ENCODE assay signal across 13 cellular contexts in genomic region chr9:95077053-95077765, GRCh38.
DNase-seq lines count a peak whose midpoint lies in the region; ATAC-seq and TF ChIP-seq lines count a peak whose summit lies in the region.
"Had no signal": no experiment of that assay in that cellular context is flagged by ENCODE, and none has a peak within 500 bp of the region (broad histone marks: within the 10 kb centered on the region; RNA-seq: fewer than 3 reads in every experiment).

No MANE protein-coding gene starts in this region.

- no peaks in the 10 kb centered on the region for H3K36me3 Mint-ChIP-seq in activated CD8-positive, alpha-beta T cell treated with anti-CD3 and anti-CD28 coated beads for 36 hours (ENCODE audit: low read depth)
- H3K36me3 Mint-ChIP-seq in T-helper 2 cell treated with Interferon-gamma antibody and Interleukin-4, amounts not matched to agents 5 μg/mL and 100 μg/mL, for 36 hours (ENCODE audit: low read depth) = no peaks in the 10 kb centered on the region
- H3K36me3 Mint-ChIP-seq: activated naive CD8-positive, alpha-beta T cell treated with anti-CD3 and anti-CD28 coated beads, Interleukin-2, amount 10 ng/mL, durations not matched to agents 7 days and 5 days had no signal

- ATAC-seq in HG03342 (IDR thresholded peaks at IDR 0.05; ENCODE audit: unreplicated experiment) = no peak
- no peak for ATAC-seq in activated CD8-positive, alpha-beta T cell treated with anti-CD3 and anti-CD28 coated beads for 36 hours

- CTCF ChIA-PET in activated CD8-positive, alpha-beta T cell treated with anti-CD3 and anti-CD28 coated beads for 36 hours (lab: Charles Lee) = no interaction called here
- CTCF ChIA-PET in PC-9 (lab: Charles Lee) = no interaction called here

- H3K27me3 ChIP-seq in duodenal mucosa (ENCODE audit: control insufficient read depth in 1 of 2, insufficient read depth in 2 of 2, low read length in 2 of 2) = no peaks in the 10 kb centered on the region
- H3K27me3 ChIP-seq in liver (ENCODE audit: control insufficient read depth in 4 of 4, insufficient read depth in 4 of 4, low read length in 3 of 4) = no peaks in the 10 kb centered on the region
- no peaks in the 10 kb centered on the region for H3K27me3 ChIP-seq in PC-9 (ENCODE audit: insufficient read depth, low read depth)

- WGBS in liver = 57% methylated on average over 18 of the region's 18 CpGs

- no peak for DNase-seq in AG09309 (ENCODE audit: low read depth)
- peak; percentile 79 for DNase-seq in putamen (ENCODE audit: low spot score)
- no peak for DNase-seq in activated CD8-positive, alpha-beta T cell treated with anti-CD3 and anti-CD28 coated beads for 36 hours
- DNase-seq in PC-9 = no peak
- no peak for DNase-seq in T-helper 2 cell treated with Interferon-gamma antibody and Interleukin-4, amounts not matched to agents 5 μg/mL and 100 μg/mL, for 36 hours (ENCODE audit: low spot score)
- DNase-seq: ACHN; activated naive CD8-positive, alpha-beta T cell treated with anti-CD3 and anti-CD28 coated beads, Interleukin-2, amount 10 ng/mL, durations not matched to agents 7 days and 5 days; immature natural killer cell; NCI-H187; T-helper 1 cell had no signal

- H3K4me3 Mint-ChIP-seq in activated CD8-positive, alpha-beta T cell treated with anti-CD3 and anti-CD28 coated beads for 36 hours = no peak overlapping the region
- no peak overlapping the region for H3K4me3 Mint-ChIP-seq in T-helper 2 cell treated with Interferon-gamma antibody and Interleukin-4, amounts not matched to agents 5 μg/mL and 100 μg/mL, for 36 hours
- H3K4me3 Mint-ChIP-seq: activated naive CD8-positive, alpha-beta T cell treated with anti-CD3 and anti-CD28 coated beads, Interleukin-2, amount 10 ng/mL, durations not matched to agents 7 days and 5 days; immature natural killer cell had no signal

- H3F3A ChIP-seq in PC-9 (ENCODE audit: insufficient read depth, low read depth) = peaks cover 44% of the 10 kb centered on the region

- no peak for TF ChIP-seq RAD21 in liver (IDR thresholded peaks at IDR 0.05)

- H3K9ac ChIP-seq in duodenal mucosa (ENCODE audit: low read depth in 1 of 2, low read length in 2 of 2) (no peak overlapping the region), liver (ENCODE audit: low read depth in 1 of 2, low read length in 2 of 2) (no peak overlapping the region)

- peaks cover 80% of the 10 kb centered on the region for H3K79me2 ChIP-seq in PC-9 (ENCODE audit: low read depth)

- peak overlapping the region; percentile 17 for H3K27ac ChIP-seq in duodenal mucosa (ENCODE audit: low read depth, low read length)
- H3K27ac ChIP-seq in liver (ENCODE audit: low read depth in 1 of 2, low read length in 2 of 2) = peak overlapping the region; percentile 25 to 34
- H3K27ac ChIP-seq in PC-9 = no peak overlapping the region

- TF ChIP-seq CTCF in AG09309 (IDR thresholded peaks at IDR 0.05; ENCODE audit: control insufficient read depth, insufficient read depth, low read depth, low read length, missing control alignments) = peak; percentile 16
- no peak for TF ChIP-seq CTCF in liver (IDR thresholded peaks at IDR 0.05; ENCODE audit: low read depth, low read length, missing input control)
- no peak for TF ChIP-seq CTCF in activated CD8-positive, alpha-beta T cell treated with anti-CD3 and anti-CD28 coated beads for 36 hours (IDR thresholded peaks at IDR 0.05)
- TF ChIP-seq CTCF in PC-9 (conservative IDR thresholded peaks at IDR 0.05) = no peak

- intact Hi-C loops in activated CD8-positive, alpha-beta T cell treated with anti-CD3 and anti-CD28 coated beads for 36 hours (cut with micrococcal nuclease) = no loop called here
- intact Hi-C loops in PC-9 (cut with micrococcal nuclease; ENCODE audit: unreplicated experiment) = no loop called here

- BruUV-seq in PC-9 (replicated peaks; lab: Mats Ljungman, UMichigan) = no TSS peak

- H2AFZ ChIP-seq in PC-9 = no peak overlapping the region

- H4K20me1 ChIP-seq in PC-9 (ENCODE audit: insufficient read depth) = peaks cover 93% of the 10 kb centered on the region

- no peaks in the 10 kb centered on the region for H3K4me1 Mint-ChIP-seq in activated CD8-positive, alpha-beta T cell treated with anti-CD3 and anti-CD28 coated beads for 36 hours (ENCODE audit: low read depth)
- H3K4me1 Mint-ChIP-seq in T-helper 2 cell treated with Interferon-gamma antibody and Interleukin-4, amounts not matched to agents 5 μg/mL and 100 μg/mL, for 36 hours (ENCODE audit: low read depth) = no peaks in the 10 kb centered on the region
- H3K4me1 Mint-ChIP-seq: activated naive CD8-positive, alpha-beta T cell treated with anti-CD3 and anti-CD28 coated beads, Interleukin-2, amount 10 ng/mL, durations not matched to agents 7 days and 5 days; immature natural killer cell had no signal

- POLR2A ChIA-PET in activated CD8-positive, alpha-beta T cell treated with anti-CD3 and anti-CD28 coated beads for 36 hours (lab: Charles Lee) = no interaction called here
- POLR2A ChIA-PET in PC-9 (lab: Charles Lee; ENCODE audit: unreplicated experiment) = no interaction called here

- H3K9me2 ChIP-seq in PC-9 (ENCODE audit: insufficient read depth) = no peaks in the 10 kb centered on the region

- no peaks in the 10 kb centered on the region for H3K27me3 Mint-ChIP-seq in activated CD8-positive, alpha-beta T cell treated with anti-CD3 and anti-CD28 coated beads for 36 hours
- no peaks in the 10 kb centered on the region for H3K27me3 Mint-ChIP-seq in T-helper 2 cell treated with Interferon-gamma antibody and Interleukin-4, amounts not matched to agents 5 μg/mL and 100 μg/mL, for 36 hours (ENCODE audit: low read depth)
- H3K27me3 Mint-ChIP-seq: activated naive CD8-positive, alpha-beta T cell treated with anti-CD3 and anti-CD28 coated beads, Interleukin-2, amount 10 ng/mL, durations not matched to agents 7 days and 5 days had no signal

- H3K4me3 ChIP-seq in AG09309 (ENCODE audit: control insufficient read depth, low read depth, low read length) (no peak overlapping the region), duodenal mucosa (ENCODE audit: low read depth in 1 of 2, low read length in 2 of 2) (no peak overlapping the region), liver (ENCODE audit: low read depth in 1 of 3, low read length in 3 of 3) (no peak overlapping the region), PC-9 (no peak overlapping the region)

- no peak overlapping the region for H3K27ac Mint-ChIP-seq in activated CD8-positive, alpha-beta T cell treated with anti-CD3 and anti-CD28 coated beads for 36 hours
- H3K27ac Mint-ChIP-seq in T-helper 2 cell treated with Interferon-gamma antibody and Interleukin-4, amounts not matched to agents 5 μg/mL and 100 μg/mL, for 36 hours = no peak overlapping the region
- H3K27ac Mint-ChIP-seq: activated naive CD8-positive, alpha-beta T cell treated with anti-CD3 and anti-CD28 coated beads, Interleukin-2, amount 10 ng/mL, durations not matched to agents 7 days and 5 days; immature natural killer cell had no signal

- no peaks in the 10 kb centered on the region for H3K9me3 Mint-ChIP-seq in activated CD8-positive, alpha-beta T cell treated with anti-CD3 and anti-CD28 coated beads for 36 hours
- H3K9me3 Mint-ChIP-seq in T-helper 2 cell treated with Interferon-gamma antibody and Interleukin-4, amounts not matched to agents 5 μg/mL and 100 μg/mL, for 36 hours = no peaks in the 10 kb centered on the region
- H3K9me3 Mint-ChIP-seq: activated naive CD8-positive, alpha-beta T cell treated with anti-CD3 and anti-CD28 coated beads, Interleukin-2, amount 10 ng/mL, durations not matched to agents 7 days and 5 days; immature natural killer cell had no signal

- H3K4me2 ChIP-seq in PC-9 = no peak overlapping the region

- peaks cover 12 to 23% of the 10 kb centered on the region in 2 donors for H3K36me3 ChIP-seq in duodenal mucosa (ENCODE audit: control insufficient read depth in 1 of 2, insufficient read depth in 2 of 2, low read length in 2 of 2)
- peaks cover 8 to 72% (median 46%) of the 10 kb centered on the region in 4 donors for H3K36me3 ChIP-seq in liver (ENCODE audit: control insufficient read depth in 4 of 4, insufficient read depth in 3 of 4, low read depth in 1 of 4, low read length in 3 of 4)
- H3K36me3 ChIP-seq in PC-9 (ENCODE audit: low read depth) = peaks cover 25% of the 10 kb centered on the region

- H3K9me3 ChIP-seq in duodenal mucosa (ENCODE audit: control insufficient read depth in 1 of 2, low read length in 2 of 2) (no peaks in the 10 kb centered on the region), liver (ENCODE audit: control insufficient read depth in 4 of 4, low read length in 3 of 4) (no peaks in the 10 kb centered on the region), PC-9 (ENCODE audit: insufficient read depth, low read depth) (no peaks in the 10 kb centered on the region)

- H3K4me1 ChIP-seq in duodenal mucosa (ENCODE audit: control insufficient read depth in 1 of 2, insufficient read depth in 2 of 2, low read length in 2 of 2) = peaks cover 56% of the 10 kb centered on the region in 2 donors
- peaks cover 6 to 44% (median 27%) of the 10 kb centered on the region in 4 donors for H3K4me1 ChIP-seq in liver (ENCODE audit: control insufficient read depth in 4 of 4, insufficient read depth in 4 of 4, low read length in 3 of 4)
- no peaks in the 10 kb centered on the region for H3K4me1 ChIP-seq in PC-9 (replicated peaks; ENCODE audit: insufficient read depth)

TF ChIP-seq in liver, 16 proteins besides CTCF, POLR2A, EP300 and RAD21:
- TF ChIP-seq MAX (IDR thresholded peaks at IDR 0.05) = no peak
- no peak for TF ChIP-seq TAF1 (conservative IDR thresholded peaks at IDR 0.05)
- TF ChIP-seq, protein P1, sequence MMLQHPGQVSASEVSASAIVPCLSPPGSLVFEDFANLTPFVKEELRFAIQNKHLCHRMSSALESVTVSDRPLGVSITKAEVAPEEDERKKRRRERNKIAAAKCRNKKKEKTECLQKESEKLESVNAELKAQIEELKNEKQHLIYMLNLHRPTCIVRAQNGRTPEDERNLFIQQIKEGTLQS (IDR thresholded peaks at IDR 0.05) = no peak
